Comparison of ENCODE assay signal across 9 cellular contexts in the genomic region with DNA sequence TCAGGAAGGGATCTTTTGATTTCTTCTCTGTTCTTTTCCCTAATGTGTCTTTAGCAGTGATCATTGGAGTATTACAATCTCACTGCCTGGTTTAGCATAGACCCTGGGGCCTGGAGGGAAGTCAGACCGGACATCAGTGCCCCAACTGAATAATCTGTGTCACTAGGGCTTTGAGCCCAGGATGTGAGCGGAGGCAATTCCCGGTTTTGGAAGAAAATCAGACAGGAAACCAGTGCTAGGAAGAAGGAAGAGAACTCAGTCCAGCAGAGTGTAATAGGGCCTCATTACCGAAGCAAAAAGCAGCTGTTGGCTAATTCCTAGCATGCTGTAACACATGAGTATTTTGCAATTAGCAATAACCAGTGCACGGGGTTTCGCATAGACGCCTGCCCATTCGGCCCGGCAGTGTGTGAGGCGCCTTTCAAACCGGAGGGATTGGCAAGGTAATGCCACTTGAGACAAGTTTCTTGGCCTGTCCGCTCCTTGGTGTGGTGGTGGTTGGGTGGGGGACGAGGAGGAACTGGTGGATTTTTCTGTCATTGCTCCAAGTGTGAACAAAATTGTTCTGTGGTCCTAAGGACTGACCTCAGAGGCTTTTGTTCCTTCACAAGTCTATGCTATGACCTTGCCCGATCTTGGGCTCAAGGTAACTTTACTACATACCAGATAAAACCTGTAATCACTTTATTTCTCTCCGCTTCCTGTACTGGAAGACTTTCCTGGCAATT. TPM values are rescaled to one million over a fixed set of nuclear protein-coding genes. Genes with fewer than 3 reads are reported as not detected.
A peak's percentile ranks its signal among the peaks of the same experiment; 100 is the strongest.
DNase-seq lines count a peak whose midpoint lies in the region; ATAC-seq and TF ChIP-seq lines count a peak whose summit lies in the region.
"Had no signal": no experiment of that assay in that cellular context is flagged by ENCODE, and none has a peak within 500 bp of the region (broad histone marks: within the 10 kb centered on the region; RNA-seq: fewer than 3 reads in every experiment).

No MANE protein-coding gene starts in this region.

- H3K4me1 Mint-ChIP-seq in WTC11, result peaks cover 7% of the 10 kb centered on the region

- peak overlapping the region; percentile 96 for H3K27ac ChIP-seq in right cardiac atrium (ENCODE audit: low read length)
- H3K27ac ChIP-seq: KMS-11 had no signal

- no peak overlapping the region for H3K27ac Mint-ChIP-seq in WTC11

- POLR2A ChIA-PET in WTC11 (lab: Charles Lee), result no interaction called here

- peak overlapping the region; percentile 83 for H3K4me3 ChIP-seq in right cardiac atrium (ENCODE audit: low read length)

- no peaks in the 10 kb centered on the region for H3K9me3 ChIP-seq in right cardiac atrium (ENCODE audit: control insufficient read depth, low read length)

- H3K4me1 ChIP-seq in right cardiac atrium (ENCODE audit: control insufficient read depth, insufficient read depth, low read length), result peaks cover 20% of the 10 kb centered on the region

- intact Hi-C loops in right cardiac atrium (cut with DNase I), result loop anchor here in 3 of 4 donors (5.0 to 10.0 kb wide), 6 partner anchors 438 to 693 kb away; a partner anchor contains a TSS

- TF ChIP-seq CTCF in WTC11 (IDR thresholded peaks at IDR 0.05), result no peak

- no peaks in the 10 kb centered on the region for H3K9me3 Mint-ChIP-seq in WTC11

- H3K27me3 Mint-ChIP-seq in WTC11 (ENCODE audit: low read depth), result peaks cover 19% of the 10 kb centered on the region

- no peaks in the 10 kb centered on the region for H3K27me3 ChIP-seq in right cardiac atrium (ENCODE audit: control insufficient read depth, insufficient read depth)

- H3K36me3 Mint-ChIP-seq in WTC11, result no peaks in the 10 kb centered on the region

- ATAC-seq in WTC11, result no peak
- peak in 1 of 2 donors; percentile 0 for ATAC-seq in right cardiac atrium
- no peak for ATAC-seq in GM19328 (IDR thresholded peaks at IDR 0.05; ENCODE audit: unreplicated experiment)

- DNase-seq in HT1080 (ENCODE audit: low read depth), result peak; percentile 48
- DNase-seq in WTC11 (ENCODE audit: low spot score), result no peak
- peak; percentile 60 to 82 (median 74) for DNase-seq in right cardiac atrium
- peak; percentile 49 for DNase-seq in superior temporal gyrus (ENCODE audit: extremely low spot score)
- no peak for DNase-seq in activated CD4-positive, alpha-beta T cell treated with anti-CD3 and anti-CD28 coated beads for 4 hours
- DNase-seq in UCSD-AML1 (lab: John Stamatoyannopoulos, UW; ENCODE audit: unreplicated experiment), result no peak
- DNase-seq in ecto neural progenitor cell (ENCODE audit: low spot score), result no peak

- no peak overlapping the region for H3K4me3 Mint-ChIP-seq in WTC11

- 11% methylated on average over 15 of the region's 15 CpGs for WGBS in right cardiac atrium

- CTCF ChIA-PET in WTC11 (lab: Charles Lee), result interaction anchor here (0.7 kb wide), 1 partner anchor 1026 kb away, joined by 3 read pairs; no protein-coding TSS in a partner anchor

TF ChIP-seq in WTC11, 78 proteins besides CTCF, POLR2A, EP300 and RAD21:
- no peak for TF ChIP-seq NFATC4 (CRISPR knock-in tag; IDR thresholded peaks at IDR 0.05)
- no peak for TF ChIP-seq ZNF219 (CRISPR knock-in tag; IDR thresholded peaks at IDR 0.05; ENCODE audit: borderline replicate concordance)
- TF ChIP-seq ETV6 (CRISPR knock-in tag; IDR thresholded peaks at IDR 0.05), result no peak
- no peak for TF ChIP-seq EMX1 (CRISPR knock-in tag; IDR thresholded peaks at IDR 0.05)
- TF ChIP-seq, protein P1, sequence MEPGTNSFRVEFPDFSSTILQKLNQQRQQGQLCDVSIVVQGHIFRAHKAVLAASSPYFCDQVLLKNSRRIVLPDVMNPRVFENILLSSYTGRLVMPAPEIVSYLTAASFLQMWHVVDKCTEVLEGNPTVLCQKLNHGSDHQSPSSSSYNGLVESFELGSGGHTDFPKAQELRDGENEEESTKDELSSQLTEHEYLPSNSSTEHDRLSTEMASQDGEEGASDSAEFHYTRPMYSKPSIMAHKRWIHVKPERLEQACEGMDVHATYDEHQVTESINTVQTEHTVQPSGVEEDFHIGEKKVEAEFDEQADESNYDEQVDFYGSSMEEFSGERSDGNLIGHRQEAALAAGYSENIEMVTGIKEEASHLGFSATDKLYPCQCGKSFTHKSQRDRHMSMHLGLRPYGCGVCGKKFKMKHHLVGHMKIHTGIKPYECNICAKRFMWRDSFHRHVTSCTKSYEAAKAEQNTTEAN (CRISPR knock-in tag; IDR thresholded peaks at IDR 0.05), result no peak
- peak; percentile 76 for TF ChIP-seq GABPB1 (CRISPR knock-in tag; IDR thresholded peaks at IDR 0.05)
- no peak for TF ChIP-seq ZBTB21 (CRISPR knock-in tag; IDR thresholded peaks at IDR 0.05; ENCODE audit: borderline replicate concordance)
- TF ChIP-seq MYBL2 (CRISPR knock-in tag; IDR thresholded peaks at IDR 0.05), result no peak
- TF ChIP-seq HMGA2 (CRISPR knock-in tag; IDR thresholded peaks at IDR 0.05), result no peak

RNA-seq across cellular contexts. Expression of a gene that starts 2.8 kb away (rescaled TPM):
- 61.2 and 73.5 TPM in 2 replicates for total RNA-seq in HT1080 (2014; rRNA removed; shearing (Covaris generic))
- 60.8 and 68.6 TPM in 2 replicates for polyA plus RNA-seq in HT1080 (2015; cell fraction: cytosol; rRNA removed)
- 142 and 150 TPM in 2 replicates for polyA plus RNA-seq in HT1080 (2015; cell fraction: nucleus; rRNA removed)
- total RNA-seq in WTC11 (2021) (3.9 to 4.5 TPM (median 4.0 TPM) in 3 replicates), right cardiac atrium (100 to 1,000 TPM in 1 of 4 donors, 10 to 100 TPM in 3; 38.9 to 128 (median 56.6) TPM)
- polyA plus RNA-seq in right cardiac atrium, result 46.4 TPM

Comparison
In these comparisons a context has a peak if more than half of its experiments do, and no peak if none do; other contexts are left out.
1. DNase-seq: peak in HT1080 (single experiment), right cardiac atrium (3 of 3) and superior temporal gyrus (single experiment); none in WTC11 (single experiment), activated CD4-positive, alpha-beta T cell treated with anti-CD3 and anti-CD28 coated beads for 4 hours (0 of 2), UCSD-AML1 (single experiment) and ecto neural progenitor cell (single experiment).